In the genomic region with DNA sequence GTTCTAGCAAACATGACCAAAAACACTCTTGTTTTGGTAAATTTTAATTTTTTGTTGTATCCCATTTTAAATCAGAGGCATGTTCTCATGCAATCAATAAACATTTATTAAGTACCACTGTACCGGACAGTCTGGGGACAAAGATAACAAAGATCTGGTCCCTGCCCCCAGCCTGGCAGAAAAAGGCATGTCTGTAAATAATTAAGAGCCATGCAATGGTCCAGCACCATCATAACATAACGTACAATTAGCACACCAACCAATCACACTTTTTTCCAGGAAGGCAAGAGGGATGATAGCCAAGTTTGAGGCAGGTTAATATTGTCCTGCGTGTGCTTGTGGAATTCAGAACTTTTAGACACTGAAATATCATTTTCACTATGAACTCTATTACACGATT, we compare ENCODE assay signal across 26 cellular contexts. TPM values are rescaled to one million over a fixed set of nuclear protein-coding genes. Genes with fewer than 3 reads are reported as not detected.
"Had no signal": no experiment of that assay in that cellular context is flagged by ENCODE, and none has a peak within 500 bp of the region (broad histone marks: within the 10 kb centered on the region; RNA-seq: fewer than 3 reads in every experiment).

No MANE protein-coding gene starts in this region.

- H3K9me3 ChIP-seq: esophagus muscularis mucosa, gastrocnemius medialis, heart right ventricle, mucosa of descending colon, pancreas, prostate gland, right lobe of liver, suprapubic skin, tibial artery, upper lobe of left lung, uterus had no signal

- ATAC-seq: gastrocnemius medialis; heart right ventricle; mucosa of descending colon; natural killer cell; right lobe of liver; stimulated activated effector memory CD8-positive, alpha-beta T cell treated with anti-CD3 and anti-CD28 coated beads, Interleukin-12 subunit alpha, Interleukin-12 subunit beta, amount 100 ng/mL, for 72 hours; stimulated activated naive CD8-positive, alpha-beta T cell treated with anti-CD3 and anti-CD28 coated beads, Interleukin-15, Interleukin-2, amounts not matched to agents 100 U/mL and 50 U/mL, for 24 hours had no signal

- H2AFZ ChIP-seq: neural progenitor cell had no signal

- H3K4me3 ChIP-seq: dorsolateral prefrontal cortex, esophagus muscularis mucosa, gastrocnemius medialis, heart right ventricle, mucosa of descending colon, neural progenitor cell, prostate gland, right lobe of liver, suprapubic skin, tibial artery, upper lobe of left lung, uterus had no signal

- H3K27ac Mint-ChIP-seq: natural killer cell; neural progenitor cell; stimulated activated effector memory CD8-positive, alpha-beta T cell treated with anti-CD3 and anti-CD28 coated beads, Interleukin-12 subunit alpha, Interleukin-12 subunit beta, amount 100 ng/mL, for 72 hours had no signal

- H3K9me3 Mint-ChIP-seq: neural progenitor cell; stimulated activated effector memory CD8-positive, alpha-beta T cell treated with anti-CD3 and anti-CD28 coated beads, Interleukin-12 subunit alpha, Interleukin-12 subunit beta, amount 100 ng/mL, for 72 hours had no signal

- H3K9ac ChIP-seq: neural progenitor cell had no signal

- H3K4me1 ChIP-seq: gastrocnemius medialis, neural progenitor cell, prostate gland, right lobe of liver, tibial artery, upper lobe of left lung, uterus had no signal

- H3K36me3 ChIP-seq: esophagus muscularis mucosa, gastrocnemius medialis, heart right ventricle, neural progenitor cell, pancreas, prostate gland, right lobe of liver, suprapubic skin, tibial artery, upper lobe of left lung, uterus had no signal

- H3K27ac ChIP-seq: dorsolateral prefrontal cortex, esophagus muscularis mucosa, gastrocnemius medialis, heart right ventricle, neural progenitor cell, prostate gland, right lobe of liver, suprapubic skin, tibial artery, upper lobe of left lung, uterus had no signal

- DNase-seq: cortex of kidney; dorsolateral prefrontal cortex; effector CD8-positive, alpha-beta T cell; gastrocnemius medialis; heart right ventricle; islet precursor cell; mammary epithelial cell; mucosa of descending colon; natural killer cell; occipital lobe; retina; right lobe of liver; stimulated activated CD4-positive, alpha-beta T cell treated with anti-CD3 and anti-CD28 coated beads, Interleukin-4, amount 100 ng/mL, for 1 hour; stimulated activated CD8-positive, alpha-beta memory T cell treated with anti-CD3 and anti-CD28 coated beads, Interleukin-4, amount 100 ng/mL, for 48 hours; stimulated activated naive CD8-positive, alpha-beta T cell treated with anti-CD3 and anti-CD28 coated beads, Interleukin-15, Interleukin-2, amounts not matched to agents 100 U/mL and 50 U/mL, for 24 hours; tibial artery; upper lobe of left lung; uterus had no signal

- H3K4me3 Mint-ChIP-seq: natural killer cell; neural progenitor cell; stimulated activated effector memory CD8-positive, alpha-beta T cell treated with anti-CD3 and anti-CD28 coated beads, Interleukin-12 subunit alpha, Interleukin-12 subunit beta, amount 100 ng/mL, for 72 hours had no signal

- H3K4me2 ChIP-seq: neural progenitor cell had no signal

- H3K27me3 ChIP-seq: dorsolateral prefrontal cortex, esophagus muscularis mucosa, gastrocnemius medialis, heart right ventricle, neural progenitor cell, pancreas, right lobe of liver, suprapubic skin, tibial artery, upper lobe of left lung, uterus had no signal

- H3K36me3 Mint-ChIP-seq: natural killer cell; neural progenitor cell; stimulated activated effector memory CD8-positive, alpha-beta T cell treated with anti-CD3 and anti-CD28 coated beads, Interleukin-12 subunit alpha, Interleukin-12 subunit beta, amount 100 ng/mL, for 72 hours had no signal

- H3K4me1 Mint-ChIP-seq: natural killer cell; stimulated activated effector memory CD8-positive, alpha-beta T cell treated with anti-CD3 and anti-CD28 coated beads, Interleukin-12 subunit alpha, Interleukin-12 subunit beta, amount 100 ng/mL, for 72 hours had no signal

RNA-seq across cellular contexts. Expression of a gene that starts 3.5 kb away (rescaled TPM):
- total RNA-seq: fibroblast of villous mesenchyme, myocyte, natural killer cell, suprapubic skin had no signal
